In genomic region chr3:148600902-148601765, GRCh38 we compare ENCODE assay signal across 14 cellular contexts.
DNase-seq lines count a peak whose midpoint lies in the region; ATAC-seq and TF ChIP-seq lines count a peak whose summit lies in the region.
"Had no signal": no experiment of that assay in that cellular context is flagged by ENCODE, and none has a peak within 500 bp of the region (broad histone marks: within the 10 kb centered on the region; RNA-seq: fewer than 3 reads in every experiment).

No MANE protein-coding gene starts in this region.

- H3K36me3 ChIP-seq in endodermal cell (ENCODE audit: control insufficient read depth, insufficient read depth, low read length): no peaks in the 10 kb centered on the region
- H3K36me3 ChIP-seq in mucosa of rectum (ENCODE audit: control insufficient read depth in 2 of 2, insufficient read depth in 2 of 2, low read length in 2 of 2): no peaks in the 10 kb centered on the region
- H3K36me3 ChIP-seq in smooth muscle cell (ENCODE audit: low read depth): no peaks in the 10 kb centered on the region
- H3K36me3 ChIP-seq: ascending aorta had no signal

- no peaks in the 10 kb centered on the region for H3K9me3 Mint-ChIP-seq in endodermal cell
- H3K9me3 Mint-ChIP-seq: stimulated activated naive B cell treated with anti-CD40 and anti-IgM and Interleukin-4, amounts not matched to agents 10 μg/mL and 1 μg/mL and 100 μg/mL, for 72 hours had no signal

- no peaks in the 10 kb centered on the region for H3K36me3 Mint-ChIP-seq in endodermal cell (ENCODE audit: low read depth)
- H3K36me3 Mint-ChIP-seq: stimulated activated naive B cell treated with anti-CD40 and anti-IgM and Interleukin-4, amounts not matched to agents 10 μg/mL and 1 μg/mL and 100 μg/mL, for 72 hours had no signal

- peaks cover 42% of the 10 kb centered on the region for H3K4me1 Mint-ChIP-seq in endodermal cell
- H3K4me1 Mint-ChIP-seq: stimulated activated naive B cell treated with anti-CD40 and anti-IgM and Interleukin-4, amounts not matched to agents 10 μg/mL and 1 μg/mL and 100 μg/mL, for 72 hours had no signal

- peak overlapping the region; percentile 85 for H3K27ac Mint-ChIP-seq in endodermal cell
- H3K27ac Mint-ChIP-seq: stimulated activated naive B cell treated with anti-CD40 and anti-IgM and Interleukin-4, amounts not matched to agents 10 μg/mL and 1 μg/mL and 100 μg/mL, for 72 hours had no signal

- no peaks in the 10 kb centered on the region for H3K27me3 Mint-ChIP-seq in endodermal cell (ENCODE audit: insufficient read depth)
- H3K27me3 Mint-ChIP-seq: stimulated activated naive B cell treated with anti-CD40 and anti-IgM and Interleukin-4, amounts not matched to agents 10 μg/mL and 1 μg/mL and 100 μg/mL, for 72 hours had no signal

- 74 to 87% methylated on average over 4 of the region's 4 CpGs for WGBS in endodermal cell (ENCODE audit: insufficient coverage in 1 of 2, insufficient read length in 1 of 2), 2 experiments
- WGBS in smooth muscle cell (ENCODE audit: low lambda C conversion rate): 79% methylated on average over 4 of the region's 4 CpGs

- no peaks in the 10 kb centered on the region for H4K20me1 ChIP-seq in smooth muscle cell (ENCODE audit: low read depth)

- H3K79me2 ChIP-seq in smooth muscle cell (ENCODE audit: low read depth): no peaks in the 10 kb centered on the region

- DNase-seq in DMS53 (lab: John Stamatoyannopoulos, UW): peak; percentile 97
- DNase-seq in NCI-H510A treated with DMSO at 0.1 percent for 48 hours (lab: John Stamatoyannopoulos, UW): peak; percentile 51
- DNase-seq in endodermal cell: no peak
- no peak for DNase-seq in smooth muscle cell (lab: John Stamatoyannopoulos, UW; ENCODE audit: unreplicated experiment)
- DNase-seq in erythroblast (lab: John Stamatoyannopoulos, UW): no peak
- no peak for DNase-seq in RPMI8226
- DNase-seq: activated CD8-positive, alpha-beta memory T cell treated with anti-CD3 and anti-CD28 coated beads for 24 hours; activated effector memory CD4-positive, alpha-beta T cell treated with Interleukin-2 at 50 U/mL for 16 hours; mammary epithelial cell; NCI-H345; stimulated activated naive B cell treated with anti-CD40 and anti-IgM and Interleukin-4, amounts not matched to agents 10 μg/mL and 1 μg/mL and 100 μg/mL, for 72 hours had no signal

- H3K4me3 ChIP-seq in endodermal cell (ENCODE audit: low read length): peak overlapping the region; percentile 56
- no peak overlapping the region for H3K4me3 ChIP-seq in mucosa of rectum (ENCODE audit: low read length in 2 of 2)
- no peak overlapping the region for H3K4me3 ChIP-seq in smooth muscle cell
- H3K4me3 ChIP-seq: ascending aorta had no signal

- TF ChIP-seq POLR2A in erythroblast (IDR thresholded peaks at IDR 0.05; ENCODE audit: low read length): no peak

- no peak overlapping the region for H3K27ac ChIP-seq in endodermal cell (ENCODE audit: low read depth, low read length)
- H3K27ac ChIP-seq in mucosa of rectum (ENCODE audit: low read depth in 2 of 2, low read length in 2 of 2): peak overlapping the region; percentile 63 to 70
- H3K27ac ChIP-seq in smooth muscle cell (ENCODE audit: low read depth): no peak overlapping the region
- H3K27ac ChIP-seq: ascending aorta had no signal

- peak overlapping the region; percentile 40 for H3K9ac ChIP-seq in endodermal cell (ENCODE audit: extremely low read depth, low read length, poor library complexity, severe bottlenecking)
- H3K9ac ChIP-seq in mucosa of rectum (ENCODE audit: low read depth in 1 of 2, low read length in 2 of 2): no peak overlapping the region
- H3K9ac ChIP-seq in smooth muscle cell (ENCODE audit: low read depth): no peak overlapping the region

- no peak overlapping the region for H3K4me2 ChIP-seq in smooth muscle cell

- no peak for ATAC-seq in GM19395 (IDR thresholded peaks at IDR 0.05; ENCODE audit: unreplicated experiment)
- ATAC-seq: stimulated activated naive B cell treated with anti-CD40 and anti-IgM and Interleukin-4, amounts not matched to agents 10 μg/mL and 1 μg/mL and 100 μg/mL, for 72 hours had no signal

- no peak overlapping the region for H2AFZ ChIP-seq in smooth muscle cell (ENCODE audit: low read depth)

- no peak overlapping the region for H3K4me3 Mint-ChIP-seq in endodermal cell
- H3K4me3 Mint-ChIP-seq: stimulated activated naive B cell treated with anti-CD40 and anti-IgM and Interleukin-4, amounts not matched to agents 10 μg/mL and 1 μg/mL and 100 μg/mL, for 72 hours had no signal

- H3K27me3 ChIP-seq in endodermal cell (ENCODE audit: control insufficient read depth, insufficient read depth, low read length, poor library complexity, severe bottlenecking): no peaks in the 10 kb centered on the region
- no peaks in the 10 kb centered on the region for H3K27me3 ChIP-seq in mucosa of rectum (ENCODE audit: control insufficient read depth in 2 of 2, insufficient read depth in 2 of 2, low read length in 2 of 2)
- no peaks in the 10 kb centered on the region for H3K27me3 ChIP-seq in smooth muscle cell (ENCODE audit: low read depth)
- H3K27me3 ChIP-seq: ascending aorta had no signal

- no peaks in the 10 kb centered on the region for H3K9me3 ChIP-seq in endodermal cell (ENCODE audit: control insufficient read depth, low read length)
- no peaks in the 10 kb centered on the region for H3K9me3 ChIP-seq in mucosa of rectum (ENCODE audit: control insufficient read depth in 2 of 2, low read length in 2 of 2)
- no peaks in the 10 kb centered on the region for H3K9me3 ChIP-seq in smooth muscle cell (replicated peaks; ENCODE audit: low read depth)
- H3K9me3 ChIP-seq: ascending aorta had no signal

- TF ChIP-seq CTCF in endodermal cell (conservative IDR thresholded peaks at IDR 0.05) (no peak), smooth muscle cell (IDR thresholded peaks at IDR 0.05; ENCODE audit: borderline replicate concordance, insufficient read depth, poor library complexity, severe bottlenecking) (no peak)

- no peaks in the 10 kb centered on the region for H3F3A ChIP-seq in smooth muscle cell (ENCODE audit: low read depth)

- peaks cover 12% of the 10 kb centered on the region for H3K4me1 ChIP-seq in endodermal cell (ENCODE audit: control insufficient read depth, insufficient read depth, low read length)
- peaks cover 17 to 29% of the 10 kb centered on the region in 2 donors for H3K4me1 ChIP-seq in mucosa of rectum (ENCODE audit: control insufficient read depth in 2 of 2, insufficient read depth in 2 of 2, low read length in 2 of 2)
- no peaks in the 10 kb centered on the region for H3K4me1 ChIP-seq in smooth muscle cell (ENCODE audit: low read depth)

Comparison
In these comparisons a context has a peak if more than half of its experiments do, and no peak if none do; other contexts are left out.
1. DNase-seq: peak in DMS53 (single experiment) and NCI-H510A treated with DMSO at 0.1 percent for 48 hours (single experiment); none in endodermal cell (single experiment), smooth muscle cell (single experiment), erythroblast (0 of 2) and RPMI8226 (single experiment).
2. H3K27ac ChIP-seq: peak in mucosa of rectum (2 of 2); none in endodermal cell (single experiment) and smooth muscle cell (single experiment).